ENCODE assay signal across 1 cellular context in the genomic region with DNA sequence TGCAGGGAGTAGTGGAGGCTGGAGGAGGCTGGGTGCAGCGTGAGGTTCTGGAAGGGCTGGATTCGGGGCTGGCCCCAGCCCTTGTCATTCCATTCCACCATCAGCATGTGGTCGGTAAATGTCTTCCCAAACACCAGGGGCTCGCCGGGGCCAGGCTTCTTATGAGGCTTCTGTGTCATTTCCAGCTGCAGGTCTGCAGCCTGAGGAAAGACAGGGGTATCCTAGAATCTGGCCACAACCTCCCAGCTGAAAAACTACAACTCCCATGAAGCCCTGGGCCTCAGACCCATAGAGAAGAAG.
A peak's percentile ranks its signal among the peaks of the same experiment; 100 is the strongest.
TF ChIP-seq lines count a peak whose summit lies in the region.

No MANE protein-coding gene starts in this region.

TF ChIP-seq in H1, 55 proteins besides CTCF, POLR2A, EP300 and RAD21:
- TF ChIP-seq PHF8 (conservative IDR thresholded peaks at IDR 0.05; ENCODE audit: low read depth, low read length) = no peak
- TF ChIP-seq SIN3A (conservative IDR thresholded peaks at IDR 0.05 in 1 of 2, IDR thresholded peaks at IDR 0.05 in 1 of 2; ENCODE audit: low read depth in 1 of 2, low read length in 2 of 2) = peak in 1 of 2 experiments; percentile 89; a peak in 1 of 4 replicates
- TF ChIP-seq SIX5 (IDR thresholded peaks at IDR 0.05; ENCODE audit: low read depth, low read length) = peak; percentile 99
- TF ChIP-seq TAF7 (optimal IDR thresholded peaks at IDR 0.05; ENCODE audit: borderline replicate concordance, low read depth, low read length) = no peak
